Comparison of ENCODE assay signal across 19 cellular contexts in the genomic region with DNA sequence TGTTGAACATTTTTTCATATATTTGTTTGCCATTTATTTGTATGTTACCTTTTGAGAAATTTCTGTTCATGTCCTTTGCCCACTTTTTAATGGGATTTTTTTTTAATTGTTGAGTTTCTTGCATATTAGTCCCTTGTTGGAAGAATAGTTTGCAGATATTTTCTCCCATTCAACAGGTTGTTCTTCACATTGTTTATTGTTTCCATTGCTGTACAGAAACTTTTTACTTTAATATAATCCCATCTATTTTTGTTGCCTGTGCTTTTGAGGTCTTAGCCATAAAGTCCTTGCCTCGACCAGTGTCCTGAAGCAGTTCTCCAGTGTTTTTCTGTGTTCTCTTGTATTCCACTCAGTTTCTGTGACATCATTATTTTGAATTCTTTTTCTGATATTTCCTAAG. TPM values are rescaled to one million over a fixed set of nuclear protein-coding genes. Genes with fewer than 3 reads are reported as not detected.
DNase-seq lines count a peak whose midpoint lies in the region; ATAC-seq lines count a peak whose summit lies in the region.
"Had no signal": no experiment of that assay in that cellular context is flagged by ENCODE, and none has a peak within 500 bp of the region (broad histone marks: within the 10 kb centered on the region; RNA-seq: fewer than 3 reads in every experiment).

No MANE protein-coding gene starts in this region.

- H3K27ac Mint-ChIP-seq in T-helper 2 cell treated with Interferon-gamma antibody and Interleukin-4, amounts not matched to agents 5 μg/mL and 100 μg/mL, for 36 hours, result peak overlapping the region; percentile 77
- H3K27ac Mint-ChIP-seq in activated naive CD8-positive, alpha-beta T cell, result peak overlapping the region; percentile 19
- H3K27ac Mint-ChIP-seq in activated naive CD8-positive, alpha-beta T cell treated with anti-CD3 and anti-CD28 coated beads for 36 hours, result no peak overlapping the region
- H3K27ac Mint-ChIP-seq in activated T-helper 1 cell treated with anti-CD3 and anti-CD28 coated beads, Interleukin-12 subunit alpha, Interleukin-12 subunit beta, Interleukin-2, Interleukin-4 antibody, amounts not matched to agents 30 ng/mL and 10 ng/mL and 1 ng/mL, durations not matched to agents 14 hours and 24 hours and 36 hours, result peak overlapping the region; percentile 36
- peak overlapping the region; percentile 94 for H3K27ac Mint-ChIP-seq in stimulated activated effector memory CD8-positive, alpha-beta T cell treated with anti-CD3 and anti-CD28 coated beads, Interleukin-12 subunit alpha, Interleukin-12 subunit beta, amount 100 ng/mL, for 72 hours

- peaks cover 58% of the 10 kb centered on the region for H3K36me3 Mint-ChIP-seq in T-helper 2 cell treated with Interferon-gamma antibody and Interleukin-4, amounts not matched to agents 5 μg/mL and 100 μg/mL, for 36 hours (ENCODE audit: low read depth)
- H3K36me3 Mint-ChIP-seq in activated naive CD8-positive, alpha-beta T cell, result peaks cover 46% of the 10 kb centered on the region
- H3K36me3 Mint-ChIP-seq in activated naive CD8-positive, alpha-beta T cell treated with anti-CD3 and anti-CD28 coated beads for 36 hours, result peaks cover 71% of the 10 kb centered on the region
- peaks cover 57% of the 10 kb centered on the region for H3K36me3 Mint-ChIP-seq in activated T-helper 1 cell treated with anti-CD3 and anti-CD28 coated beads, Interleukin-12 subunit alpha, Interleukin-12 subunit beta, Interleukin-2, Interleukin-4 antibody, amounts not matched to agents 30 ng/mL and 10 ng/mL and 1 ng/mL, durations not matched to agents 14 hours and 24 hours and 36 hours (ENCODE audit: low read depth)
- peaks cover 48% of the 10 kb centered on the region for H3K36me3 Mint-ChIP-seq in stimulated activated effector memory CD8-positive, alpha-beta T cell treated with anti-CD3 and anti-CD28 coated beads, Interleukin-12 subunit alpha, Interleukin-12 subunit beta, amount 100 ng/mL, for 72 hours

- no peaks in the 10 kb centered on the region for H3K27me3 Mint-ChIP-seq in T-helper 2 cell treated with Interferon-gamma antibody and Interleukin-4, amounts not matched to agents 5 μg/mL and 100 μg/mL, for 36 hours (ENCODE audit: low read depth)
- no peaks in the 10 kb centered on the region for H3K27me3 Mint-ChIP-seq in activated naive CD8-positive, alpha-beta T cell
- H3K27me3 Mint-ChIP-seq in activated naive CD8-positive, alpha-beta T cell treated with anti-CD3 and anti-CD28 coated beads for 36 hours, result no peaks in the 10 kb centered on the region
- no peaks in the 10 kb centered on the region for H3K27me3 Mint-ChIP-seq in activated T-helper 1 cell treated with anti-CD3 and anti-CD28 coated beads, Interleukin-12 subunit alpha, Interleukin-12 subunit beta, Interleukin-2, Interleukin-4 antibody, amounts not matched to agents 30 ng/mL and 10 ng/mL and 1 ng/mL, durations not matched to agents 14 hours and 24 hours and 36 hours (ENCODE audit: insufficient read depth)

- ATAC-seq in stimulated activated effector memory CD8-positive, alpha-beta T cell treated with anti-CD3 and anti-CD28 coated beads, Interleukin-12 subunit alpha, Interleukin-12 subunit beta, amount 100 ng/mL, for 72 hours, result no peak
- no peak for ATAC-seq in HG03521 (IDR thresholded peaks at IDR 0.05; ENCODE audit: unreplicated experiment)

- peaks cover 28% of the 10 kb centered on the region for H3K4me1 Mint-ChIP-seq in T-helper 2 cell treated with Interferon-gamma antibody and Interleukin-4, amounts not matched to agents 5 μg/mL and 100 μg/mL, for 36 hours (ENCODE audit: low read depth)
- peaks cover 30% of the 10 kb centered on the region for H3K4me1 Mint-ChIP-seq in activated naive CD8-positive, alpha-beta T cell (ENCODE audit: low read depth)
- peaks cover 18% of the 10 kb centered on the region for H3K4me1 Mint-ChIP-seq in activated naive CD8-positive, alpha-beta T cell treated with anti-CD3 and anti-CD28 coated beads for 36 hours
- H3K4me1 Mint-ChIP-seq in activated T-helper 1 cell treated with anti-CD3 and anti-CD28 coated beads, Interleukin-12 subunit alpha, Interleukin-12 subunit beta, Interleukin-2, Interleukin-4 antibody, amounts not matched to agents 30 ng/mL and 10 ng/mL and 1 ng/mL, durations not matched to agents 14 hours and 24 hours and 36 hours (ENCODE audit: low read depth), result peaks cover 33% of the 10 kb centered on the region
- peaks cover 35% of the 10 kb centered on the region for H3K4me1 Mint-ChIP-seq in stimulated activated effector memory CD8-positive, alpha-beta T cell treated with anti-CD3 and anti-CD28 coated beads, Interleukin-12 subunit alpha, Interleukin-12 subunit beta, amount 100 ng/mL, for 72 hours

- intact Hi-C loops in activated T-helper 1 cell treated with anti-CD3 and anti-CD28 coated beads, Interleukin-12 subunit alpha, Interleukin-12 subunit beta, Interleukin-2, Interleukin-4 antibody, amounts not matched to agents 30 ng/mL and 10 ng/mL and 1 ng/mL, durations not matched to agents 14 hours and 24 hours and 36 hours (cut with micrococcal nuclease), result no loop called here

- peak overlapping the region; percentile 65 for H3K4me3 Mint-ChIP-seq in T-helper 2 cell treated with Interferon-gamma antibody and Interleukin-4, amounts not matched to agents 5 μg/mL and 100 μg/mL, for 36 hours
- no peak overlapping the region for H3K4me3 Mint-ChIP-seq in activated naive CD8-positive, alpha-beta T cell
- H3K4me3 Mint-ChIP-seq in activated naive CD8-positive, alpha-beta T cell treated with anti-CD3 and anti-CD28 coated beads for 36 hours, result no peak overlapping the region
- peak overlapping the region; percentile 37 for H3K4me3 Mint-ChIP-seq in activated T-helper 1 cell treated with anti-CD3 and anti-CD28 coated beads, Interleukin-12 subunit alpha, Interleukin-12 subunit beta, Interleukin-2, Interleukin-4 antibody, amounts not matched to agents 30 ng/mL and 10 ng/mL and 1 ng/mL, durations not matched to agents 14 hours and 24 hours and 36 hours
- peak overlapping the region; percentile 19 for H3K4me3 Mint-ChIP-seq in stimulated activated effector memory CD8-positive, alpha-beta T cell treated with anti-CD3 and anti-CD28 coated beads, Interleukin-12 subunit alpha, Interleukin-12 subunit beta, amount 100 ng/mL, for 72 hours

- H3K9me3 Mint-ChIP-seq in T-helper 2 cell treated with Interferon-gamma antibody and Interleukin-4, amounts not matched to agents 5 μg/mL and 100 μg/mL, for 36 hours, result peaks cover 7% of the 10 kb centered on the region
- no peaks in the 10 kb centered on the region for H3K9me3 Mint-ChIP-seq in activated naive CD8-positive, alpha-beta T cell (ENCODE audit: low read depth)
- no peaks in the 10 kb centered on the region for H3K9me3 Mint-ChIP-seq in activated naive CD8-positive, alpha-beta T cell treated with anti-CD3 and anti-CD28 coated beads for 36 hours
- peaks cover 3% of the 10 kb centered on the region for H3K9me3 Mint-ChIP-seq in activated T-helper 1 cell treated with anti-CD3 and anti-CD28 coated beads, Interleukin-12 subunit alpha, Interleukin-12 subunit beta, Interleukin-2, Interleukin-4 antibody, amounts not matched to agents 30 ng/mL and 10 ng/mL and 1 ng/mL, durations not matched to agents 14 hours and 24 hours and 36 hours
- H3K9me3 Mint-ChIP-seq in stimulated activated effector memory CD8-positive, alpha-beta T cell treated with anti-CD3 and anti-CD28 coated beads, Interleukin-12 subunit alpha, Interleukin-12 subunit beta, amount 100 ng/mL, for 72 hours, result no peaks in the 10 kb centered on the region

- no peak for DNase-seq in T-helper 2 cell treated with Interferon-gamma antibody and Interleukin-4, amounts not matched to agents 5 μg/mL and 100 μg/mL, for 36 hours (ENCODE audit: low spot score)
- DNase-seq in T-helper 2 cell (no peak), SHP77 (lab: John Stamatoyannopoulos, UW) (no peak)
- DNase-seq in activated naive CD8-positive, alpha-beta T cell treated with anti-CD3 and anti-CD28 coated beads for 36 hours, result no peak
- DNase-seq in activated T-helper 1 cell treated with anti-CD3 and anti-CD28 coated beads, Interleukin-12 subunit alpha, Interleukin-12 subunit beta, Interleukin-2, Interleukin-4 antibody, amounts not matched to agents 30 ng/mL and 10 ng/mL and 1 ng/mL, durations not matched to agents 14 hours and 24 hours and 36 hours (ENCODE audit: low spot score), result no peak
- DNase-seq in stimulated activated effector memory CD8-positive, alpha-beta T cell treated with anti-CD3 and anti-CD28 coated beads, Interleukin-12 subunit alpha, Interleukin-12 subunit beta, amount 100 ng/mL, for 72 hours (ENCODE audit: low spot score in 2 of 2), result no peak
- DNase-seq: 8988T, DMS79, IMR-90, NCI-H1417 treated with DMSO at 0.1 percent for 48 hours, NCI-H2029, NCI-H774, Peyer's patch had no signal

RNA-seq across cellular contexts. Expression of gene B3GALT2, which starts 54.2 kb away (rescaled TPM):
- total RNA-seq in activated naive CD8-positive, alpha-beta T cell treated with anti-CD3 and anti-CD28 coated beads for 36 hours, result not detected
- total RNA-seq in activated T-helper 1 cell treated with anti-CD3 and anti-CD28 coated beads, Interleukin-12 subunit alpha, Interleukin-12 subunit beta, Interleukin-2, Interleukin-4 antibody, amounts not matched to agents 30 ng/mL and 10 ng/mL and 1 ng/mL, durations not matched to agents 14 hours and 24 hours and 36 hours, result 0.13 TPM in 1 of 2 replicates, not detected in the other
- total RNA-seq: G401, GM12878, HT-29, NCI-H460 had no signal

Comparison
In these comparisons a context has a peak if more than half of its experiments do, and no peak if none do; other contexts are left out.
1. H3K4me3 Mint-ChIP-seq: peak in T-helper 2 cell treated with Interferon-gamma antibody and Interleukin-4, amounts not matched to agents 5 μg/mL and 100 μg/mL, for 36 hours (single experiment), activated T-helper 1 cell treated with anti-CD3 and anti-CD28 coated beads, Interleukin-12 subunit alpha, Interleukin-12 subunit beta, Interleukin-2, Interleukin-4 antibody, amounts not matched to agents 30 ng/mL and 10 ng/mL and 1 ng/mL, durations not matched to agents 14 hours and 24 hours and 36 hours (single experiment) and stimulated activated effector memory CD8-positive, alpha-beta T cell treated with anti-CD3 and anti-CD28 coated beads, Interleukin-12 subunit alpha, Interleukin-12 subunit beta, amount 100 ng/mL, for 72 hours (single experiment); none in activated naive CD8-positive, alpha-beta T cell (single experiment) and activated naive CD8-positive, alpha-beta T cell treated with anti-CD3 and anti-CD28 coated beads for 36 hours (single experiment).